ENCODE assay signal across 10 cellular contexts in the genomic region with DNA sequence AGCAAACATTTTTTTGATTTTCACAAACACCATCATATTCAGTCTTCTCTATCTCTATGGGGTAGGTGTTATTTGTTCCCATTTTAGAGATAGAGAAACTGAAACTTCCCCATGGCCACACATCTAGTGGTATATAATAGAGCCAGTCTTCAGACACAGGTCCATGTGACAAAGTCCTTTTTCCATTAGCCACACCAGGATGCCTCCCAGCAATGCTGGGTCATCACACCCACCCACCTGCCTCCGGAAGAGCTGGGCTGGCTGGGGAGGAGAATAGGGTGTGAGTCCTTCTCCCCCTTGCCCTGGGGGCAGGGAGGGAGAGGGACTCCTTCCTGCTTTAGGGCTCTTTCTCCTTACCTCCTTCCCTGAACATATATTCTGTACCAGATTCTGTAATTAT. TPM values are rescaled to one million over a fixed set of nuclear protein-coding genes. Genes with fewer than 3 reads are reported as not detected.
A peak's percentile ranks its signal among the peaks of the same experiment; 100 is the strongest.
DNase-seq lines count a peak whose midpoint lies in the region; ATAC-seq, FAIRE-seq and TF ChIP-seq lines count a peak whose summit lies in the region.
"Had no signal": no experiment of that assay in that cellular context is flagged by ENCODE, and none has a peak within 500 bp of the region (broad histone marks: within the 10 kb centered on the region; RNA-seq: fewer than 3 reads in every experiment).

No MANE protein-coding gene starts in this region.

- DNase-seq in activated naive CD4-positive, alpha-beta T cell treated with anti-CD3 and anti-CD28 coated beads, Interleukin-2, amount 50 U/mL, for 72 hours (ENCODE audit: low spot score in 2 of 2), result no peak
- no peak for DNase-seq in activated naive CD4-positive, alpha-beta T cell treated with anti-CD3 and anti-CD28 coated beads, Interleukin-2, amount 50 U/mL, for 16 hours
- DNase-seq in WTC11 (ENCODE audit: low spot score), result no peak
- DNase-seq in kidney, result no peak
- peak; percentile 38 for DNase-seq in urothelium cell line (ENCODE audit: low spot score)
- no peak for DNase-seq in stimulated activated CD4-positive, alpha-beta T cell treated with anti-CD3 and anti-CD28 coated beads, Interleukin-2, amount 100 ng/mL, for 24 hours
- DNase-seq in body of pancreas, result no peak
- DNase-seq in WERI-Rb-1, result no peak
- DNase-seq: C1 segment of cervical spinal cord, NCI-H526 had no signal

- H3K9me3 Mint-ChIP-seq in activated naive CD4-positive, alpha-beta T cell treated with anti-CD3 and anti-CD28 coated beads, Interleukin-2, amount 50 U/mL, for 72 hours, result no peaks in the 10 kb centered on the region
- no peaks in the 10 kb centered on the region for H3K9me3 Mint-ChIP-seq in WTC11

- no peak for TF ChIP-seq POLR2A in body of pancreas (IDR thresholded peaks at IDR 0.05)

- POLR2A ChIA-PET in WTC11 (lab: Charles Lee), result interaction anchor here (0.6 to 1.7 kb wide), 3 partner anchors 19 to 208 kb away, joined by 3 to 8 read pairs (median 5); no protein-coding TSS in a partner anchor

- H3K27me3 ChIP-seq in body of pancreas, result no peaks in the 10 kb centered on the region
- peaks cover 29% of the 10 kb centered on the region for H3K27me3 ChIP-seq in WERI-Rb-1 (ENCODE audit: insufficient read depth, low read depth, severe bottlenecking)

- no peak overlapping the region for H3K4me3 Mint-ChIP-seq in WTC11

- no peak for TF ChIP-seq CTCF in WTC11 (IDR thresholded peaks at IDR 0.05)
- TF ChIP-seq CTCF in kidney (IDR thresholded peaks at IDR 0.05; ENCODE audit: borderline replicate concordance, extremely low read depth, insufficient read depth), result no peak
- TF ChIP-seq CTCF in body of pancreas (IDR thresholded peaks at IDR 0.05), result no peak
- TF ChIP-seq CTCF in WERI-Rb-1 (IDR thresholded peaks at IDR 0.05; ENCODE audit: low read depth, low read length), result no peak

- CTCF ChIA-PET in WTC11 (lab: Charles Lee), result interaction anchor here (0.6 to 2.0 kb wide), 10 partner anchors 9 to 237 kb away, joined by 3 to 5 read pairs (median 4); partner anchors contain the start of gene SOX13

- peak overlapping the region in 1 of 2 donors; percentile 8 for H3K9ac ChIP-seq in kidney (ENCODE audit: low read length in 2 of 2)

- H3K9me3 ChIP-seq in kidney (ENCODE audit: control insufficient read depth in 1 of 2, low read length in 2 of 2) (no peaks in the 10 kb centered on the region), body of pancreas (no peaks in the 10 kb centered on the region), WERI-Rb-1 (ENCODE audit: severe bottlenecking) (peaks cover 4% of the 10 kb centered on the region)

- H3K4me1 ChIP-seq in kidney (ENCODE audit: control insufficient read depth in 1 of 2, insufficient read depth in 1 of 2, low read depth in 1 of 2, low read length in 2 of 2) (peaks cover 36 to 57% of the 10 kb centered on the region in 2 donors), body of pancreas (peaks cover 62% of the 10 kb centered on the region)

- peak overlapping the region; percentile 77 to 78 for H3K27ac ChIP-seq in kidney (ENCODE audit: low read depth in 2 of 2, low read length in 2 of 2)
- peak overlapping the region in 2 of 4 donors; percentile 58 to 68 for H3K27ac ChIP-seq in body of pancreas
- no peak overlapping the region for H3K27ac ChIP-seq in WERI-Rb-1

- FAIRE-seq in kidney (lab: Jason Lieb, UNC), result no peak
- no peak for FAIRE-seq in urothelium cell line (lab: Jason Lieb, UNC)

- intact Hi-C loops in kidney (cut with DNase I) (no loop called here), body of pancreas (cut with DNase I) (no loop called here)

- 67 to 69% methylated on average over 1 of the region's 1 CpG for WGBS in body of pancreas, 2 donors

- peak; percentile 35 to 58 for ATAC-seq in activated naive CD4-positive, alpha-beta T cell treated with anti-CD3 and anti-CD28 coated beads, Interleukin-2, amount 50 U/mL, for 72 hours
- ATAC-seq in WTC11 (no peak; the same call in 1 of the 2 replicates), body of pancreas (no peak)

- H3K36me3 Mint-ChIP-seq in activated naive CD4-positive, alpha-beta T cell treated with anti-CD3 and anti-CD28 coated beads, Interleukin-2, amount 50 U/mL, for 72 hours, result no peaks in the 10 kb centered on the region
- H3K36me3 Mint-ChIP-seq in WTC11, result no peaks in the 10 kb centered on the region

- H3K4me1 Mint-ChIP-seq in WTC11, result peaks cover 83% of the 10 kb centered on the region

- H3K27ac Mint-ChIP-seq in activated naive CD4-positive, alpha-beta T cell treated with anti-CD3 and anti-CD28 coated beads, Interleukin-2, amount 50 U/mL, for 72 hours, result peak overlapping the region in 1 of 2 donors; percentile 70
- peak overlapping the region; percentile 88 for H3K27ac Mint-ChIP-seq in WTC11

- no peaks in the 10 kb centered on the region for H3K36me3 ChIP-seq in kidney (ENCODE audit: control insufficient read depth in 1 of 2, insufficient read depth in 2 of 2, low read length in 2 of 2)
- no peaks in the 10 kb centered on the region for H3K36me3 ChIP-seq in body of pancreas (replicated peaks in 1 of 2; ENCODE audit: insufficient read depth in 1 of 2, low read depth in 2 of 2)
- H3K36me3 ChIP-seq in WERI-Rb-1, result no peaks in the 10 kb centered on the region

- no peaks in the 10 kb centered on the region for H3K27me3 Mint-ChIP-seq in WTC11 (ENCODE audit: low read depth)

- no peak overlapping the region for H3K4me3 ChIP-seq in kidney (ENCODE audit: low read length in 2 of 2)
- no peak overlapping the region for H3K4me3 ChIP-seq in body of pancreas
- H3K4me3 ChIP-seq in WERI-Rb-1 (ENCODE audit: low read depth, low read length), result no peak overlapping the region

TF ChIP-seq in WTC11, 78 proteins besides CTCF, POLR2A, EP300 and RAD21:
- TF ChIP-seq HMGA2 (CRISPR knock-in tag; IDR thresholded peaks at IDR 0.05) (no peak), E2F4 (CRISPR knock-in tag; IDR thresholded peaks at IDR 0.05; ENCODE audit: borderline replicate concordance, low read depth) (no peak), ZNF263 (CRISPR knock-in tag; IDR thresholded peaks at IDR 0.05; ENCODE audit: low read depth) (no peak)

RNA-seq across cellular contexts. Expression of gene SOX13, which starts 29.8 kb away (rescaled TPM):
- total RNA-seq in activated naive CD4-positive, alpha-beta T cell treated with anti-CD3 and anti-CD28 coated beads, Interleukin-2, amount 50 U/mL, for 72 hours, result under 1 TPM in 1 of 2 donors, not detected in 1; 0.73 TPM
- total RNA-seq in WTC11 (2021) (139 to 171 TPM (median 148 TPM) in 3 replicates), kidney (55.2 TPM), body of pancreas (10 to 100 TPM; 29.6 to 37.2 TPM)
- 23.9 TPM for polyA plus RNA-seq in kidney (ENCODE audit: insufficient read depth, low read depth, low replicate concordance)

RNA-seq across cellular contexts. Expression of gene ETNK2, which starts 49.1 kb away (rescaled TPM):
- total RNA-seq in activated naive CD4-positive, alpha-beta T cell treated with anti-CD3 and anti-CD28 coated beads, Interleukin-2, amount 50 U/mL, for 72 hours, result 1 to 10 TPM in 1 of 2 donors, under 1 TPM in 1; 0.84 to 1.6 TPM
- total RNA-seq in WTC11 (2021), result 18.3 to 20.2 TPM (median 19.7 TPM) in 3 replicates
- total RNA-seq in kidney, result 33.3 TPM
- 166 TPM for polyA plus RNA-seq in kidney (ENCODE audit: insufficient read depth, low read depth, low replicate concordance)
- 10 to 100 TPM in 1 of 2 donors, 1 to 10 TPM in 1; 4.0 to 15.8 TPM for total RNA-seq in body of pancreas

Comparison
In these comparisons a context has a peak if more than half of its experiments do, and no peak if none do; other contexts are left out.
1. ATAC-seq: peak in activated naive CD4-positive, alpha-beta T cell treated with anti-CD3 and anti-CD28 coated beads, Interleukin-2, amount 50 U/mL, for 72 hours (2 of 2); none in WTC11 (single experiment) and body of pancreas (single experiment).
2. RNA of gene SOX13, which starts 29.8 kb away (total RNA-seq): 139 to 171 TPM in WTC11, 55.2 TPM in kidney (single experiment) and 29.6 to 37.2 TPM in body of pancreas; 0.73 TPM in activated naive CD4-positive, alpha-beta T cell treated with anti-CD3 and anti-CD28 coated beads, Interleukin-2, amount 50 U/mL, for 72 hours; every median in the first group is over 10 times any median in the second.